ENCODE assay signal across 1 cellular context in genomic region chr5:173941758-173942401, GRCh38.
TF ChIP-seq lines count a peak whose summit lies in the region.

No MANE protein-coding gene starts in this region.

TF ChIP-seq in HepG2, 621 proteins besides CTCF, POLR2A, EP300 and RAD21 (continued from another document and continues in another):
- TF ChIP-seq ZBTB34 (CRISPR knock-in tag; IDR thresholded peaks at IDR 0.05) = peak; percentile 58; the same call in 1 of the 2 replicates
- peak; percentile 78 for TF ChIP-seq TBL1XR1 (IDR thresholded peaks at IDR 0.05; ENCODE audit: borderline replicate concordance, low read length, partially characterized antibody)
- peak; percentile 61; the same call in 1 of the 2 replicates for TF ChIP-seq HNF1A (IDR thresholded peaks at IDR 0.05; ENCODE audit: low read depth)
- TF ChIP-seq HNF1A (CRISPR knock-in tag; IDR thresholded peaks at IDR 0.05; ENCODE audit: borderline replicate concordance) = peak; percentile 72; the same call in 1 of the 2 replicates
- 0 out of 2 replicates have a peak, but pooled peaks have one; percentile 64 for TF ChIP-seq JUN (CRISPR knock-in tag; IDR thresholded peaks at IDR 0.05)
- TF ChIP-seq ZNF619 (CRISPR knock-in tag; IDR thresholded peaks at IDR 0.05) = no peak
- TF ChIP-seq ZNF24 (IDR thresholded peaks at IDR 0.05) = peak; percentile 70
- TF ChIP-seq ZMAT5 (CRISPR knock-in tag; IDR thresholded peaks at IDR 0.05; ENCODE audit: borderline replicate concordance, low read depth) = no peak
- peak; percentile 40 for TF ChIP-seq CEBPG (CRISPR knock-in tag; IDR thresholded peaks at IDR 0.05)
- TF ChIP-seq TCF12 (IDR thresholded peaks at IDR 0.05) = no peak
- TF ChIP-seq TCF12 (CRISPR knock-in tag; IDR thresholded peaks at IDR 0.05) = peak; percentile 84; the same call in 1 of the 2 replicates
- peak; percentile 53; the same call in 1 of the 2 replicates for TF ChIP-seq ZBTB4 (CRISPR knock-in tag; IDR thresholded peaks at IDR 0.05; ENCODE audit: borderline replicate concordance)
- TF ChIP-seq STAG1 (CRISPR knock-in tag; IDR thresholded peaks at IDR 0.05) = peak; percentile 26; the same call in 1 of the 2 replicates
- no peak for TF ChIP-seq HNRNPL (IDR thresholded peaks at IDR 0.05; ENCODE audit: low read depth, low read length)
- TF ChIP-seq ZZZ3 (CRISPR knock-in tag; IDR thresholded peaks at IDR 0.05; ENCODE audit: borderline replicate concordance) = no peak
- TF ChIP-seq RARA (CRISPR knock-in tag; IDR thresholded peaks at IDR 0.05) = peak; percentile 98
- TF ChIP-seq ZSCAN25 (CRISPR knock-in tag; IDR thresholded peaks at IDR 0.05) = peak; percentile 61; the same call in 1 of the 2 replicates
- TF ChIP-seq BCL6 (CRISPR knock-in tag; IDR thresholded peaks at IDR 0.05) = peak; percentile 96
- TF ChIP-seq HOXA5 (CRISPR knock-in tag; IDR thresholded peaks at IDR 0.05) = peak; percentile 34; the same call in 1 of the 2 replicates
- TF ChIP-seq ATF7 (IDR thresholded peaks at IDR 0.05) = no peak
- TF ChIP-seq ATF7 (CRISPR knock-in tag; IDR thresholded peaks at IDR 0.05) = peak; percentile 37; the same call in 1 of the 2 replicates
- TF ChIP-seq SNAI1 (CRISPR knock-in tag; IDR thresholded peaks at IDR 0.05; ENCODE audit: borderline replicate concordance) = no peak
- TF ChIP-seq GATAD1 (CRISPR knock-in tag; IDR thresholded peaks at IDR 0.05) = peak; percentile 57; the same call in 1 of the 2 replicates
- TF ChIP-seq TIGD3 (CRISPR knock-in tag; IDR thresholded peaks at IDR 0.05; ENCODE audit: borderline replicate concordance) = no peak
- TF ChIP-seq NCOA5 (CRISPR knock-in tag; IDR thresholded peaks at IDR 0.05) = no peak
- peak; percentile 77; the same call in 1 of the 2 replicates for TF ChIP-seq TGIF2 (CRISPR knock-in tag; IDR thresholded peaks at IDR 0.05)
- TF ChIP-seq GZF1 (CRISPR knock-in tag; IDR thresholded peaks at IDR 0.05) = 0 out of 2 replicates have a peak, but pooled peaks have one; percentile 29
- 0 out of 2 replicates have a peak, but pooled peaks have one; percentile 54 for TF ChIP-seq ADNP (CRISPR knock-in tag; IDR thresholded peaks at IDR 0.05)
- TF ChIP-seq E2F2 (CRISPR knock-in tag; IDR thresholded peaks at IDR 0.05; ENCODE audit: borderline replicate concordance) = no peak
- TF ChIP-seq FOXK2 (IDR thresholded peaks at IDR 0.05) = peak; percentile 38; the same call in 1 of the 2 replicates
- peak; percentile 62; the same call in 1 of the 2 replicates for TF ChIP-seq ZNF331 (CRISPR knock-in tag; IDR thresholded peaks at IDR 0.05)
- TF ChIP-seq ZNF18 (CRISPR knock-in tag; IDR thresholded peaks at IDR 0.05; ENCODE audit: insufficient replicate concordance) = no peak
- peak; percentile 88; the same call in 1 of the 2 replicates for TF ChIP-seq IRF2 (CRISPR knock-in tag; IDR thresholded peaks at IDR 0.05)
- peak; percentile 80; the same call in 1 of the 2 replicates for TF ChIP-seq PITX1 (CRISPR knock-in tag; IDR thresholded peaks at IDR 0.05)
- TF ChIP-seq HDAC2 (CRISPR knock-in tag; IDR thresholded peaks at IDR 0.05) = peak; percentile 88
- peak; percentile 94 for TF ChIP-seq NR2F6 (IDR thresholded peaks at IDR 0.05)
- peak; percentile 97 for TF ChIP-seq NR2F6 (CRISPR knock-in tag; IDR thresholded peaks at IDR 0.05)
- TF ChIP-seq ARID5B (CRISPR knock-in tag; IDR thresholded peaks at IDR 0.05) = peak; percentile 98
- TF ChIP-seq TFE3 (CRISPR knock-in tag; IDR thresholded peaks at IDR 0.05) = peak; percentile 72
- TF ChIP-seq TBX2 (CRISPR knock-in tag; IDR thresholded peaks at IDR 0.05; ENCODE audit: borderline replicate concordance) = peak; percentile 94
- 0 out of 2 replicates have a peak, but pooled peaks have one; percentile 50 for TF ChIP-seq CBFB (CRISPR knock-in tag; IDR thresholded peaks at IDR 0.05)
- TF ChIP-seq ZNF230 (CRISPR knock-in tag; IDR thresholded peaks at IDR 0.05) = no peak
- no peak for TF ChIP-seq ATF3 (CRISPR knock-in tag; IDR thresholded peaks at IDR 0.05)
- no peak; the same call in 1 of the 2 replicates for TF ChIP-seq HOXA3 (CRISPR knock-in tag; IDR thresholded peaks at IDR 0.05)
